ENCODE assay signal across 16 cellular contexts in the genomic region with DNA sequence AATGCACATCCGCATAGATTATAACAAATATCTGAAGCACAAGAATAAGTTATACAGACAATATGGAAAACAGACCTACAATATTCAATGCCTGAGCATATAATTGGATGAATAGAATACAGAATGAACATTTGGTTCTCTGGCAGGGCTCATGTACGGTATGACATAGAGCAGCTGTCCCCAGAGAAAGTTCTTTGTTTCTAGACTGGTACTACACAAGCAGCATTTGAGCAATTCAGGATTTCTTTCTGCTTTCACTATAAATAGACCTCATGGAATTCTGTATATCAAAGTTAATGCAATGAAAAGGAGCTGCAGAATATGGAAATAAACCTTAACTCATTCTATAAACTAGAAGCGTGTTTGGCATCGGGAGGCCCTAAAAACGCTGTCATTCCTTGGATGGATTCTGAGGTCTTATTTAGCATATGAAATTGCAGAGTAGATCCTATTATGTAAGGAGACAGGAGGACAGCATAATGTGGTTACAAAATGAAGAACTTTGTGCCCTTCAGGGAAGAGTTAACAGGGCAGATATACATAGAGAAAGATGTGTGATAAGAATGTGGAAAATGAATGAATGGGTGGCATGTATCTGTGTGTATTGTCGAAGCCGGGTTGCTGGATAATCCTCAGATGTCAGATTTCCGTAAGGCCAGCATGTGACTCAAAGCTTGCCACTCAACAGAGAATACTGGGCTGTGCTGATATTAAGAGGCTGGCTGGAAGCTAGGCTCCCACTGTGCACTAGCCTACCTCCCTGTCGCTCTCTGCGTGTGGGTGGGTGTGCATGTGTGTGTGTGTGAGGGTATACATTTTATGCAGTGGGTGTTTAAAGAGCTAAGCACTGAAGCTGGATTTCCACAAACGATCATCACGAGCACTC.
DNase-seq lines count a peak whose midpoint lies in the region; ATAC-seq and TF ChIP-seq lines count a peak whose summit lies in the region.
"Had no signal": no experiment of that assay in that cellular context is flagged by ENCODE, and none has a peak within 500 bp of the region (broad histone marks: within the 10 kb centered on the region; RNA-seq: fewer than 3 reads in every experiment).

No MANE protein-coding gene starts in this region.

- H3K27me3 ChIP-seq in left ventricle myocardium inferior (ENCODE audit: low read depth): no peaks in the 10 kb centered on the region
- H3K27me3 ChIP-seq: breast epithelium had no signal

- TF ChIP-seq CTCF in left ventricle myocardium inferior (IDR thresholded peaks at IDR 0.05; ENCODE audit: borderline replicate concordance): no peak

- DNase-seq in G401 (ENCODE audit: low spot score) (peak; percentile 84), cerebellar cortex (ENCODE audit: low spot score) (peak; percentile 81), left ventricle myocardium inferior (no peak), pons (ENCODE audit: low spot score) (peak; percentile 22), SKM-1 treated with dmso at 0.1 percent for 144 hours (lab: John Stamatoyannopoulos, UW; ENCODE audit: unreplicated experiment) (no peak), kidney glomerular epithelial cell (lab: John Stamatoyannopoulos, UW) (no peak), NCI-H69 (lab: John Stamatoyannopoulos, UW) (no peak)
- DNase-seq: activated CD4-positive, alpha-beta T cell treated with anti-CD3 and anti-CD28 coated beads for 4 hours; activated naive CD8-positive, alpha-beta T cell treated with anti-CD3 and anti-CD28 coated beads, Interleukin-2, amount 10 ng/mL, durations not matched to agents 7 days and 5 days; KBM-7; NCI-H1694; nephron progenitor cell; stimulated activated CD4-positive, alpha-beta T cell treated with anti-CD3 and anti-CD28 coated beads, Interleukin-15, amount 100 ng/mL, for 24 hours had no signal

- no peak for ATAC-seq in GM18519 (IDR thresholded peaks at IDR 0.05; ENCODE audit: low FRiP score, unreplicated experiment)
- ATAC-seq: activated T-helper 17 cell treated with anti-CD3 and anti-CD28 coated beads, Interleukin-2, amount 50 U/mL, for 72 hours had no signal

- in situ Hi-C loops in G401 (cut with HindIII; ENCODE audit: low sequenced_read_pairs): no loop called here

- intact Hi-C loops in left ventricle myocardium inferior (cut with micrococcal nuclease): no loop called here

- no peaks in the 10 kb centered on the region for H3K36me3 ChIP-seq in left ventricle myocardium inferior
- H3K36me3 ChIP-seq: breast epithelium had no signal

- no peaks in the 10 kb centered on the region for H3K9me3 ChIP-seq in left ventricle myocardium inferior (replicated peaks)
- H3K9me3 ChIP-seq: breast epithelium had no signal

- peak overlapping the region; percentile 57 for H3K4me3 ChIP-seq in left ventricle myocardium inferior
- H3K4me3 ChIP-seq: breast epithelium had no signal

- peak overlapping the region; percentile 88 for H3K27ac ChIP-seq in left ventricle myocardium inferior (replicated peaks)
- H3K27ac ChIP-seq: breast epithelium had no signal

- peaks cover 74% of the 10 kb centered on the region for H3K4me1 ChIP-seq in left ventricle myocardium inferior
- H3K4me1 ChIP-seq: breast epithelium had no signal

Comparison
In these comparisons a context has a peak if more than half of its experiments do, and no peak if none do; other contexts are left out.
1. DNase-seq: peak in G401 (single experiment), cerebellar cortex (single experiment) and pons (single experiment); none in left ventricle myocardium inferior (single experiment), SKM-1 treated with dmso at 0.1 percent for 144 hours (single experiment), kidney glomerular epithelial cell (single experiment) and NCI-H69 (single experiment).